In the genomic region with DNA sequence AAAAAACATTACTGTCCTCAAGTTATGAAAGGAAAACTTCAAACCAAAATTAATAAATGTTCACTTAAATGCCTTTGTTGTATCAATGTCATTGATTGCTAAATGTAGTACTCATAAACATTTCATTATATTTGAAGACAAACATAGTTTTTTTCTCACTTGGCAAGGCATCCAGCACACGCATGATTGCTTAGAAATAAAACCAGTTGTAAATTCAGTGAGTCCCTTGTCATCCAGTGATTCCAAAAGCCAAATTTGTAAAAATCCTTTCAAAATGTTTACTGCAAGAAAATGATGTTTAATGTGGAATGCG, we compare ENCODE assay signal across 24 cellular contexts. TPM values are rescaled to one million over a fixed set of nuclear protein-coding genes. Genes with fewer than 3 reads are reported as not detected.
A peak's percentile ranks its signal among the peaks of the same experiment; 100 is the strongest.
DNase-seq lines count a peak whose midpoint lies in the region; ATAC-seq and TF ChIP-seq lines count a peak whose summit lies in the region.
"Had no signal": no experiment of that assay in that cellular context is flagged by ENCODE, and none has a peak within 500 bp of the region (broad histone marks: within the 10 kb centered on the region; RNA-seq: fewer than 3 reads in every experiment).

No MANE protein-coding gene starts in this region.

- H3K36me3 ChIP-seq in uterus, result no peaks in the 10 kb centered on the region
- H3K36me3 ChIP-seq: BE2C, BLaER1 had no signal

- H3K9me3 ChIP-seq in uterus, result no peaks in the 10 kb centered on the region
- H3K9me3 ChIP-seq: BE2C, BLaER1 had no signal

- no peak for TF ChIP-seq CTCF in 22Rv1 (IDR thresholded peaks at IDR 0.05)
- no peak for TF ChIP-seq CTCF in LNCaP clone FGC (IDR thresholded peaks at IDR 0.05; ENCODE audit: control insufficient read depth, extremely low read depth, insufficient read depth)
- TF ChIP-seq CTCF in uterus (IDR thresholded peaks at IDR 0.05), result no peak

- peaks cover 4 to 7% of the 10 kb centered on the region in 2 donors for H3K4me1 ChIP-seq in uterus

- no peak for ATAC-seq in GM18511 (IDR thresholded peaks at IDR 0.05; ENCODE audit: unreplicated experiment)
- ATAC-seq: CD8-positive, alpha-beta T cell; GM12878 had no signal

- intact Hi-C loops in uterus (cut with DNase I; ENCODE audit: low total_unique reads), result loop anchor here (10.0 kb wide), 1 partner anchor 197 kb away; no protein-coding TSS in a partner anchor

- H3K27ac ChIP-seq in 22Rv1 (peak overlapping the region; percentile 60), uterus (peak overlapping the region; percentile 57 to 85)
- H3K27ac ChIP-seq: BLaER1 had no signal

- TF ChIP-seq POLR2A in uterus (IDR thresholded peaks at IDR 0.05), result no peak

- H3K4me3 ChIP-seq in LNCaP clone FGC (ENCODE audit: low read depth, low read length), result no peak overlapping the region
- H3K4me3 ChIP-seq in uterus, result no peak overlapping the region
- H3K4me3 ChIP-seq: BLaER1, GM12878 had no signal

- peak; percentile 89 for DNase-seq in LNCaP clone FGC (ENCODE audit: low read depth)
- no peak for DNase-seq in uterus
- no peak for DNase-seq in NCI-H2029 treated with DMSO at 0.1 percent for 48 hours (lab: John Stamatoyannopoulos, UW)
- no peak for DNase-seq in GM19238 (ENCODE audit: insufficient read length, low spot score)
- DNase-seq: 8988T; ACHN; BE2C; C1 segment of cervical spinal cord; CD4-positive, alpha-beta T cell; CD8-positive, alpha-beta T cell; DMS 273 treated with DMSO at 0.1 percent for 48 hours; DMS153; DMS53; DMS79; DND-41; EL; GDM1 had no signal

- H3K27me3 ChIP-seq in uterus, result no peaks in the 10 kb centered on the region
- H3K27me3 ChIP-seq: BE2C had no signal

RNA-seq across cellular contexts. Expression of a gene that starts 6.2 kb away (rescaled TPM):
- 10 to 100 TPM in 2 of 4 donors, 1 to 10 TPM in 2; 3.8 to 46.1 (median 14.1) TPM for total RNA-seq in uterus
- total RNA-seq: Daoy had no signal

RNA-seq across cellular contexts. Expression of a gene that starts 8.3 kb away (rescaled TPM):
- total RNA-seq in uterus, result not detected
- total RNA-seq: A673; CD4-positive, alpha-beta T cell; CD8-positive, alpha-beta T cell; G401 had no signal

RNA-seq across cellular contexts. Expression of a gene that starts 28.7 kb away (rescaled TPM):
- total RNA-seq in uterus, result not detected
- total RNA-seq: A673; CD4-positive, alpha-beta T cell; CD8-positive, alpha-beta T cell; Daoy; G401 had no signal

RNA-seq across cellular contexts. Expression of a gene that starts 35.2 kb away (rescaled TPM):
- total RNA-seq in uterus, result 10 to 100 TPM; 29.7 to 98.7 (median 46.8) TPM
